29 cellular contexts compared by ENCODE assay signal in the genomic region with DNA sequence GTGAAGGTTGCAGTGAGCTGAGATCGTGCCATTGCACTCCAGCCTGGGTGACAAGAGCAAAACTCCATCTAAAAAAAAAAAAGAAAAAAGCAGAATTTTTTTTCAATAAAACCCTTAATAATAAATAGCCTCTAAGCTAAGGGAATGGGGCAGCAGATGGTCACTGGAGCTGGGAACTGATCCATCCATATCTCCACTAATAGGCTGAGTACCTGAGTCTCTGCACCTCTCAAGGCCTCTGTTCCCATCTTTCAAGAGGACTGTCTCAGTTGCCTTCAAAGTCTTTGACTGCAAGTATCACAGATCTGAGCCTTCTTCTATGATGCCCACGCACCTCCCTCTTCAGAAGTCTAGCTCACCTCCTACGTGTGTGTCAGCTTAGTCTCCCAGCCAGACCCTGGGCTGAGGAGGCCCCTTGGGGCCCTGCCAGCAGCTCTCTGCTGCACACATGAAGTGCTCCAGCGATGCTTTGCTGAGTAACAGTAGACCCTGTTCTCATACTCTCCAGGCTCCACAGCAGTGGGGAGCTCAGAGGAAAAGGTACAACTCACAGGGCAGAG. TPM values are rescaled to one million over a fixed set of nuclear protein-coding genes. Genes with fewer than 3 reads are reported as not detected.
"Had no signal": no experiment of that assay in that cellular context is flagged by ENCODE, and none has a peak within 500 bp of the region (broad histone marks: within the 10 kb centered on the region; RNA-seq: fewer than 3 reads in every experiment).

No MANE protein-coding gene starts in this region.

- H3K4me1 ChIP-seq: foreskin keratinocyte, lower lobe of right lung, pancreas, tibial nerve had no signal

- H3K4me2 ChIP-seq: smooth muscle cell had no signal

- H3K27ac Mint-ChIP-seq: activated CD4-positive, alpha-beta T cell treated with anti-CD3 and anti-CD28 coated beads for 36 hours; activated CD8-positive, alpha-beta T cell treated with anti-CD3 and anti-CD28 coated beads, Interleukin-2, amount 10 ng/mL, durations not matched to agents 7 days and 5 days; activated naive CD8-positive, alpha-beta T cell treated with anti-CD3 and anti-CD28 coated beads for 36 hours; brain; immature natural killer cell; natural killer cell treated with Interleukin-12 subunit alpha and Interleukin-12 subunit beta and Interleukin-15 and Interleukin-18, amount 100 ng/mL, for 72 hours; stimulated activated naive B cell treated with anti-CD40 and anti-IgM and Interleukin-4, amounts not matched to agents 10 μg/mL and 1 μg/mL and 100 μg/mL, for 72 hours had no signal

- H3K4me3 Mint-ChIP-seq: activated CD4-positive, alpha-beta T cell treated with anti-CD3 and anti-CD28 coated beads for 36 hours; activated CD8-positive, alpha-beta T cell treated with anti-CD3 and anti-CD28 coated beads, Interleukin-2, amount 10 ng/mL, durations not matched to agents 7 days and 5 days; activated naive CD8-positive, alpha-beta T cell treated with anti-CD3 and anti-CD28 coated beads for 36 hours; brain; immature natural killer cell; natural killer cell treated with Interleukin-12 subunit alpha and Interleukin-12 subunit beta and Interleukin-15 and Interleukin-18, amount 100 ng/mL, for 72 hours; stimulated activated naive B cell treated with anti-CD40 and anti-IgM and Interleukin-4, amounts not matched to agents 10 μg/mL and 1 μg/mL and 100 μg/mL, for 72 hours had no signal

- DNase-seq: activated CD4-positive, alpha-beta T cell treated with anti-CD3 and anti-CD28 coated beads for 36 hours; activated CD4-positive, CD25-positive, alpha-beta regulatory T cell; activated CD8-positive, alpha-beta T cell treated with anti-CD3 and anti-CD28 coated beads, Interleukin-2, amount 10 ng/mL, durations not matched to agents 7 days and 5 days; activated effector memory CD4-positive, alpha-beta T cell treated with Interleukin-2 at 50 U/mL for 16 hours; activated naive CD4-positive, alpha-beta T cell treated with Interleukin-2 at 50 U/mL for 16 hours; activated naive CD8-positive, alpha-beta T cell treated with anti-CD3 and anti-CD28 coated beads for 36 hours; aorta; foreskin keratinocyte; heart left ventricle; immature natural killer cell; kidney; lower lobe of right lung; mesendoderm; mucosa of descending colon; psoas muscle; stimulated activated CD4-positive, alpha-beta T cell treated with anti-CD3 and anti-CD28 coated beads, Interleukin-1b, Interleukin-23, amount 100 ng/mL, for 48 hours; stimulated activated CD4-positive, alpha-beta T cell treated with anti-CD3 and anti-CD28 coated beads, Interleukin-4, amount 100 ng/mL, for 4 hours; stimulated activated CD8-positive, alpha-beta memory T cell treated with anti-CD3 and anti-CD28 coated beads, Interleukin-4, amount 100 ng/mL, for 48 hours; stimulated activated naive B cell treated with anti-CD40 and anti-IgM and Interleukin-4, amounts not matched to agents 10 μg/mL and 1 μg/mL and 100 μg/mL, for 72 hours had no signal

- H3K4me3 ChIP-seq: adrenal gland, cardiac muscle cell, esophagus muscularis mucosa, heart left ventricle, lower lobe of right lung, mucosa of descending colon, pancreas, psoas muscle, smooth muscle cell, suprapubic skin, tibial nerve had no signal

- H3K9me3 ChIP-seq: adrenal gland, heart left ventricle, lower lobe of right lung, mucosa of descending colon, pancreas, psoas muscle, suprapubic skin had no signal

- H3K27me3 Mint-ChIP-seq: brain had no signal

- H3K36me3 Mint-ChIP-seq: activated naive CD8-positive, alpha-beta T cell treated with anti-CD3 and anti-CD28 coated beads for 36 hours; immature natural killer cell; natural killer cell treated with Interleukin-12 subunit alpha and Interleukin-12 subunit beta and Interleukin-15 and Interleukin-18, amount 100 ng/mL, for 72 hours; stimulated activated naive B cell treated with anti-CD40 and anti-IgM and Interleukin-4, amounts not matched to agents 10 μg/mL and 1 μg/mL and 100 μg/mL, for 72 hours had no signal

- H3K4me1 Mint-ChIP-seq: activated CD4-positive, alpha-beta T cell treated with anti-CD3 and anti-CD28 coated beads for 36 hours; activated naive CD8-positive, alpha-beta T cell treated with anti-CD3 and anti-CD28 coated beads for 36 hours; brain; immature natural killer cell; stimulated activated naive B cell treated with anti-CD40 and anti-IgM and Interleukin-4, amounts not matched to agents 10 μg/mL and 1 μg/mL and 100 μg/mL, for 72 hours had no signal

- H3K9me3 Mint-ChIP-seq: activated naive CD8-positive, alpha-beta T cell treated with anti-CD3 and anti-CD28 coated beads for 36 hours; immature natural killer cell; natural killer cell treated with Interleukin-12 subunit alpha and Interleukin-12 subunit beta and Interleukin-15 and Interleukin-18, amount 100 ng/mL, for 72 hours had no signal

- H3K36me3 ChIP-seq: adrenal gland, cardiac muscle cell, esophagus muscularis mucosa, heart left ventricle, lower lobe of right lung, pancreas, suprapubic skin, tibial nerve had no signal

- H3K27me3 ChIP-seq: adrenal gland, cardiac muscle cell, esophagus muscularis mucosa, foreskin keratinocyte, heart left ventricle, pancreas, suprapubic skin, tibial nerve had no signal

- H3K27ac ChIP-seq: adrenal gland, cardiac muscle cell, esophagus muscularis mucosa, foreskin keratinocyte, heart left ventricle, lower lobe of right lung, pancreas, psoas muscle, suprapubic skin, tibial nerve had no signal

- ATAC-seq: activated CD4-positive, alpha-beta T cell treated with anti-CD3 and anti-CD28 coated beads for 36 hours; activated CD8-positive, alpha-beta T cell treated with anti-CD3 and anti-CD28 coated beads, Interleukin-2, amount 10 ng/mL, durations not matched to agents 7 days and 5 days; foreskin keratinocyte; lower lobe of right lung; mucosa of descending colon; natural killer cell treated with Interleukin-12 subunit alpha and Interleukin-12 subunit beta and Interleukin-15 and Interleukin-18, amount 100 ng/mL, for 72 hours; pancreas; psoas muscle; stimulated activated naive B cell treated with anti-CD40 and anti-IgM and Interleukin-4, amounts not matched to agents 10 μg/mL and 1 μg/mL and 100 μg/mL, for 72 hours had no signal

RNA-seq across cellular contexts. Expression of a gene that starts 32.9 kb away (rescaled TPM):
- total RNA-seq: activated CD4-positive, alpha-beta T cell treated with anti-CD3 and anti-CD28 coated beads for 36 hours; activated CD8-positive, alpha-beta T cell treated with anti-CD3 and anti-CD28 coated beads, Interleukin-2, amount 10 ng/mL, durations not matched to agents 7 days and 5 days; activated naive CD8-positive, alpha-beta T cell treated with anti-CD3 and anti-CD28 coated beads for 36 hours; cardiac muscle cell; foreskin keratinocyte; lower lobe of right lung; suprapubic skin; tibial nerve; ureter had no signal
- polyA plus RNA-seq: foreskin keratinocyte, immature natural killer cell, smooth muscle cell had no signal
